Comparison of ENCODE assay signal across 10 cellular contexts in the genomic region with DNA sequence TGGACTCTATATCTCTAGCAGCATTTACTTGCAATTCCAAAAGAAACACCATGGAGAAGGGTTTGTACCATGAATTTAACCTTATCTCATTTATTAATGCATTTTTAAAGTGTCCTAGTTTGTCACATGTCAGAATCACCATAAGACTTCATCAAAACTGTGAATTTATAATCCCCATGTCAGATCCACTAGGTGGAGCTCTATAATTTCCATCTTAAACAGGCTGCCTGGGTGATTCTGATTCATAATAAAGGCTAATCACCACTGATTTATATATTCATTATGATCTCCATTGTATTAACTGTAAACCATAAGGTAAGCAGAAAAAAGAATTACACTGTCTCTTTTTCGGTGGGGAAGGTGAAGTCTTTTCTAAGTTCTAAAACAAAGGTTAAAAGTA. TPM values are rescaled to one million over a fixed set of nuclear protein-coding genes. Genes with fewer than 3 reads are reported as not detected.
DNase-seq lines count a peak whose midpoint lies in the region; ATAC-seq, FAIRE-seq and TF ChIP-seq lines count a peak whose summit lies in the region.
"Had no signal": no experiment of that assay in that cellular context is flagged by ENCODE, and none has a peak within 500 bp of the region (broad histone marks: within the 10 kb centered on the region; RNA-seq: fewer than 3 reads in every experiment).

No MANE protein-coding gene starts in this region.

- H3K4me3 ChIP-seq in A673 (ENCODE audit: low read depth, low read length, poor library complexity, severe bottlenecking) (no peak overlapping the region), PC-9 (no peak overlapping the region), fibroblast of the aortic adventitia (ENCODE audit: low read depth, low read length) (no peak overlapping the region)

- CTCF ChIA-PET in A673 (lab: Charles Lee) (no interaction called here), GM10248 (lab: Yijun Ruan, JAX) (interaction anchor here (1.1 to 1.4 kb wide), 2 partner anchors 9 to 24 kb away, joined by 3 read pairs; no protein-coding TSS in a partner anchor), PC-9 (lab: Charles Lee) (no interaction called here)

- H3K36me3 ChIP-seq in A673 (ENCODE audit: insufficient read depth, low read length, poor library complexity, severe bottlenecking) (no peaks in the 10 kb centered on the region), PC-9 (ENCODE audit: low read depth) (no peaks in the 10 kb centered on the region)

- H3K9me2 ChIP-seq in PC-9 (ENCODE audit: insufficient read depth), result no peaks in the 10 kb centered on the region

- H3K4me2 ChIP-seq in PC-9, result no peak overlapping the region

- H4K20me1 ChIP-seq in PC-9 (ENCODE audit: insufficient read depth), result no peaks in the 10 kb centered on the region

- H3F3A ChIP-seq in PC-9 (ENCODE audit: insufficient read depth, low read depth), result no peaks in the 10 kb centered on the region

- no peaks in the 10 kb centered on the region for H3K9me3 ChIP-seq in A673 (ENCODE audit: low read depth, low read length, poor library complexity, severe bottlenecking)
- no peaks in the 10 kb centered on the region for H3K9me3 ChIP-seq in PC-9 (ENCODE audit: insufficient read depth, low read depth)

- H3K27ac ChIP-seq in A673 (ENCODE audit: low read depth, low read length, poor library complexity, severe bottlenecking) (no peak overlapping the region), PC-9 (no peak overlapping the region)

- peaks cover 45% of the 10 kb centered on the region for H3K27me3 ChIP-seq in A673 (replicated peaks; ENCODE audit: insufficient read depth, low read depth, low read length, poor library complexity)
- H3K27me3 ChIP-seq in PC-9 (ENCODE audit: insufficient read depth, low read depth), result no peaks in the 10 kb centered on the region

- POLR2A ChIA-PET in A673 (lab: Charles Lee; ENCODE audit: low non-redundant PET) (no interaction called here), GM10248 (lab: Yijun Ruan, JAX) (no interaction called here), PC-9 (lab: Charles Lee; ENCODE audit: unreplicated experiment) (no interaction called here)

- peak; percentile 57 for TF ChIP-seq CTCF in A673 (conservative IDR thresholded peaks at IDR 0.05; ENCODE audit: low read depth, low read length)
- peak; percentile 17 for TF ChIP-seq CTCF in GM10248 (IDR thresholded peaks at IDR 0.05; ENCODE audit: control extremely low read depth, extremely low read depth, low read depth, missing control alignments)
- TF ChIP-seq CTCF in PC-9 (conservative IDR thresholded peaks at IDR 0.05), result peak; percentile 39
- peak; percentile 47 for TF ChIP-seq CTCF in fibroblast of the aortic adventitia (IDR thresholded peaks at IDR 0.05; ENCODE audit: insufficient read depth, low read length)

- DNase-seq in A673 (ENCODE audit: low spot score), result peak; percentile 25
- DNase-seq in GM10248 (ENCODE audit: extremely low spot score), result no peak
- no peak for DNase-seq in PC-9
- peak; percentile 11 for DNase-seq in fibroblast of the aortic adventitia (ENCODE audit: low read depth)
- DNase-seq in HTR-8/SVneo (ENCODE audit: insufficient read length, low spot score), result no peak
- no peak for DNase-seq in stimulated activated CD4-positive, alpha-beta T cell treated with anti-CD3 and anti-CD28 coated beads, Interleukin-4, amount 100 ng/mL, for 4 hours
- DNase-seq in NCI-H2029 treated with DMSO at 0.1 percent for 48 hours (lab: John Stamatoyannopoulos, UW), result no peak
- DNase-seq: activated CD4-positive, alpha-beta T cell treated with anti-CD3 and anti-CD28 coated beads for 36 hours; NCI-H1930 had no signal

- no peak for FAIRE-seq in HTR-8/SVneo (lab: Jason Lieb, UNC)

- no TSS peak for BruUV-seq in A673 (replicated peaks; lab: Mats Ljungman, UMichigan)
- no TSS peak for BruUV-seq in PC-9 (replicated peaks; lab: Mats Ljungman, UMichigan)

- no peaks in the 10 kb centered on the region for H3K4me1 ChIP-seq in A673 (ENCODE audit: insufficient read depth, low read length, poor library complexity, severe bottlenecking)
- H3K4me1 ChIP-seq in PC-9 (replicated peaks; ENCODE audit: insufficient read depth), result no peaks in the 10 kb centered on the region

- no peak for ATAC-seq in HG03045 (IDR thresholded peaks at IDR 0.05; ENCODE audit: unreplicated experiment)
- ATAC-seq: activated CD4-positive, alpha-beta T cell treated with anti-CD3 and anti-CD28 coated beads for 36 hours had no signal

- no peaks in the 10 kb centered on the region for H3K79me2 ChIP-seq in PC-9 (ENCODE audit: low read depth)

- intact Hi-C loops in A673 (cut with micrococcal nuclease; ENCODE audit: unreplicated experiment), result no loop called here
- intact Hi-C loops in PC-9 (cut with micrococcal nuclease; ENCODE audit: unreplicated experiment), result loop anchor here (5.0 kb wide), 1 partner anchor 733 kb away; no protein-coding TSS in a partner anchor

- H2AFZ ChIP-seq in PC-9, result no peak overlapping the region

RNA-seq across cellular contexts. Expression of a gene that starts 4.0 kb away (rescaled TPM):
- 0.28 TPM in 1 of 2 replicates, not detected in the other for total RNA-seq in A673 (2021)
- total RNA-seq in PC-9 (2021), result not detected in 2 replicates
- total RNA-seq in fibroblast of the aortic adventitia (ENCODE audit: low replicate concordance), result not detected in 2 replicates

RNA-seq across cellular contexts. Expression of a gene that starts 12.8 kb away (rescaled TPM):
- not detected in 2 replicates for total RNA-seq in A673 (2021)
- total RNA-seq in PC-9 (2021), result not detected in 2 replicates
- total RNA-seq in fibroblast of the aortic adventitia (ENCODE audit: low replicate concordance), result not detected in 2 replicates
- total RNA-seq: activated CD4-positive, alpha-beta T cell treated with anti-CD3 and anti-CD28 coated beads for 36 hours had no signal

RNA-seq across cellular contexts. Expression of a gene that starts 26.3 kb away (rescaled TPM):
- total RNA-seq in A673 (2021) (0.50 TPM in 1 of 2 replicates, not detected in the other), PC-9 (2021) (not detected in 2 replicates), fibroblast of the aortic adventitia (ENCODE audit: low replicate concordance) (0.09 TPM in 1 of 2 replicates, not detected in the other)

Comparison
In these comparisons a context has a peak if more than half of its experiments do, and no peak if none do; other contexts are left out.
1. DNase-seq: peak in A673 (single experiment) and fibroblast of the aortic adventitia (single experiment); none in GM10248 (single experiment), PC-9 (0 of 2), HTR-8/SVneo (single experiment), stimulated activated CD4-positive, alpha-beta T cell treated with anti-CD3 and anti-CD28 coated beads, Interleukin-4, amount 100 ng/mL, for 4 hours (0 of 2) and NCI-H2029 treated with DMSO at 0.1 percent for 48 hours (single experiment).
2. Peak in every context shown above with its lines, with median percentiles within 50 percentile points of each other: CTCF ChIP-seq.